ENCODE assay signal across 14 cellular contexts in the genomic region with DNA sequence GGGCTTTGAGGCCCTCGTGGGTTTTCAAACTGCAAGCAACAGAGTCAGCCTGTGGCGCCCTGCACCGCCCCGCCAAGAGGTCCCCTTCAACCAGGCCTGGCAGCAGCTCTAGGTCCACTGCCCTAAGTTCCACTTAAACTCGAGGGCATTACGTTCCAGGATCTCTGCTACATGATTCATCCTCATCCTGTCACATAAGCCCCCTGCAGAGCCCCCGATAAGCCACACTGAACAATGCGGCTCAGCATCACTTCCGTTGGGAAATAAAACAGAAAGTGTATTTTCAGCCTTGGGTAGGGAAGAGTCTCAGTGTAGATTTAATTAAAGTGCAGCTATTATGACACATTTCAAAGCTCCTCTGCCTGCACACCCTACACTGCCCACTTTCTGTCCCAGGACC. TPM values are rescaled to one million over a fixed set of nuclear protein-coding genes. Genes with fewer than 3 reads are reported as not detected.
DNase-seq lines count a peak whose midpoint lies in the region; TF ChIP-seq lines count a peak whose summit lies in the region.
"Had no signal": no experiment of that assay in that cellular context is flagged by ENCODE, and none has a peak within 500 bp of the region (broad histone marks: within the 10 kb centered on the region; RNA-seq: fewer than 3 reads in every experiment).

No MANE protein-coding gene starts in this region.

- DNase-seq in Daoy (ENCODE audit: low read depth) (peak; percentile 79), brain microvascular endothelial cell (peak; percentile 33), nephron progenitor cell (no peak), NCI-H2081 (lab: John Stamatoyannopoulos, UW) (no peak), HUDEP-2 (lab: John Stamatoyannopoulos, UW; ENCODE audit: unreplicated experiment in 76 of 76) (no peak), NCI-H1092 (lab: John Stamatoyannopoulos, UW) (no peak)
- DNase-seq: CD4-positive, CD25-positive, alpha-beta regulatory T cell; HCEC 1CT; HFFc6 had no signal

- no peaks in the 10 kb centered on the region for H3K9me3 ChIP-seq in BLaER1
- H3K9me3 ChIP-seq: A549 had no signal

- in situ Hi-C loops in brain microvascular endothelial cell (cut with HindIII; ENCODE audit: low pct_ligation_motif_present, low sequenced_read_pairs), result no loop called here

- H3K27ac Mint-ChIP-seq in nephron progenitor cell, result peak overlapping the region; percentile 69
- H3K27ac Mint-ChIP-seq: CD4-positive, CD25-positive, alpha-beta regulatory T cell; HFFc6 had no signal

- H3K4me2 ChIP-seq in BLaER1, result peak overlapping the region; percentile 32; the same call in 1 of the 2 replicates
- H3K4me2 ChIP-seq: A549 had no signal

- peaks cover 75% of the 10 kb centered on the region for H3K4me1 ChIP-seq in BLaER1
- H3K4me1 ChIP-seq: A549 had no signal

- TF ChIP-seq CTCF in brain microvascular endothelial cell (IDR thresholded peaks at IDR 0.05; ENCODE audit: low read depth, low read length, missing control alignments) (no peak), nephron progenitor cell (IDR thresholded peaks at IDR 0.05) (no peak)

- H3K9ac ChIP-seq in BLaER1, result no peak overlapping the region

- H3K27ac ChIP-seq in BLaER1 (no peak overlapping the region), brain microvascular endothelial cell (no peak overlapping the region)
- H3K27ac ChIP-seq: A549 had no signal

- H4K20me1 ChIP-seq in BLaER1, result no peaks in the 10 kb centered on the region

- H3K9me3 Mint-ChIP-seq in nephron progenitor cell, result no peaks in the 10 kb centered on the region
- H3K9me3 Mint-ChIP-seq: CD4-positive, CD25-positive, alpha-beta regulatory T cell; HFFc6 had no signal

- no peak overlapping the region for H3K4me3 Mint-ChIP-seq in nephron progenitor cell
- H3K4me3 Mint-ChIP-seq: CD4-positive, CD25-positive, alpha-beta regulatory T cell; HFFc6 had no signal

- H3K36me3 ChIP-seq in BLaER1, result no peaks in the 10 kb centered on the region
- H3K36me3 ChIP-seq in brain microvascular endothelial cell (replicated peaks), result no peaks in the 10 kb centered on the region

- peaks cover 15% of the 10 kb centered on the region for H3K4me1 Mint-ChIP-seq in nephron progenitor cell
- H3K4me1 Mint-ChIP-seq: CD4-positive, CD25-positive, alpha-beta regulatory T cell had no signal

- no peaks in the 10 kb centered on the region for H3K27me3 Mint-ChIP-seq in nephron progenitor cell (ENCODE audit: low read depth, poor library complexity)
- H3K27me3 Mint-ChIP-seq: CD4-positive, CD25-positive, alpha-beta regulatory T cell had no signal

- no peak overlapping the region for H3K4me3 ChIP-seq in BLaER1
- H3K4me3 ChIP-seq in brain microvascular endothelial cell (ENCODE audit: low read depth, low read length), result no peak overlapping the region
- H3K4me3 ChIP-seq: A549, GM12878 had no signal

- H3K36me3 Mint-ChIP-seq in nephron progenitor cell (ENCODE audit: low read depth), result peaks cover 6% of the 10 kb centered on the region
- H3K36me3 Mint-ChIP-seq: CD4-positive, CD25-positive, alpha-beta regulatory T cell had no signal

- no peaks in the 10 kb centered on the region for H3K27me3 ChIP-seq in BLaER1
- no peaks in the 10 kb centered on the region for H3K27me3 ChIP-seq in brain microvascular endothelial cell (replicated peaks)

RNA-seq across cellular contexts. Expression of a gene that starts 24.6 kb away (rescaled TPM):
- 1.0 and 2.2 TPM in 2 replicates for total RNA-seq in Daoy (2014; rRNA removed; shearing (Covaris generic))
- total RNA-seq: CD4-positive, CD25-positive, alpha-beta regulatory T cell; GM12878; HFFc6 had no signal

RNA-seq across cellular contexts. Expression of a gene that starts 25.6 kb away (rescaled TPM):
- total RNA-seq in Daoy (2014; rRNA removed; shearing (Covaris generic)), result 2.6 and 3.1 TPM in 2 replicates
- total RNA-seq: CD4-positive, CD25-positive, alpha-beta regulatory T cell had no signal

RNA-seq across cellular contexts. Expression of a gene that starts 54.1 kb away (rescaled TPM):
- total RNA-seq in Daoy (2014; rRNA removed; shearing (Covaris generic)), result not detected in 2 replicates
- total RNA-seq: CD4-positive, CD25-positive, alpha-beta regulatory T cell; G401; GM12878; H4; HFFc6 had no signal

Comparison
In these comparisons a context has a peak if more than half of its experiments do, and no peak if none do; other contexts are left out.
1. DNase-seq: peak in Daoy (single experiment) and brain microvascular endothelial cell (single experiment); none in nephron progenitor cell (single experiment), NCI-H2081 (0 of 2), HUDEP-2 (0 of 76) and NCI-H1092 (single experiment).